8 cellular contexts compared by ENCODE assay signal in the genomic region with DNA sequence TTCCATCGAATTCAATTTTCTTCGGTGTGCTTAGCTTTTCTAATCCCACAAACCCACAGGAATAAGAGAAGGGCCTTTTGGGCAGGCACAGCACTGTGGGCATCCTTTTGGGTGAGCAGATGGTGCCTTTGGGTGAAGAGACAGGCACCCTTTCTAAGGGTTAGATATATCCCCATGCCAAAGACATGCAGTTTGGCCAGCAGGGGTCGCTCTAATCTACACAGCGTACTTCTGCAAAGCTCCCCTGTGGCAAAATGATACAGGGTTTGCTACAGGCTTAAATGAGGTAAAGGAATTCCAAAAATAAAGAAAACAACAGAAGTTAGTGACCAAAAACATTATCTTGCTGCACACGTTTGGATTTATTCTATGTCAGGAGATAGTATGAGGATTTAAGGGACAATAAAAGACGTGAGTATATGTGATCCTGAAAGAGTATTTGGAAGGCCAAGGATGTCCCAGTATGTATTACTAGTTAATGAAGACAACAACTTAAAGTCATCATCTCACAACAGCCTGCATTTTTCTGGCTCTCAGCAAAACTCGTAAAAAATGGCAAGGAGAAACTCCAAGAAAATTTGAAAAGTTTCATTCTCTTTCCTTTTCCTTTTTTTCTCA. TPM values are rescaled to one million over a fixed set of nuclear protein-coding genes. Genes with fewer than 3 reads are reported as not detected.
A peak's percentile ranks its signal among the peaks of the same experiment; 100 is the strongest.
DNase-seq lines count a peak whose midpoint lies in the region; ATAC-seq, FAIRE-seq and TF ChIP-seq lines count a peak whose summit lies in the region.

No MANE protein-coding gene starts in this region.

- H3K4me1 ChIP-seq in right lobe of liver, result no peaks in the 10 kb centered on the region

- H3K27me3 ChIP-seq in bronchial epithelial cell (ENCODE audit: control insufficient read depth, insufficient read depth, low read length), result no peaks in the 10 kb centered on the region
- H3K27me3 ChIP-seq in right lobe of liver, result no peaks in the 10 kb centered on the region

- no peak for TF ChIP-seq POLR2A in right lobe of liver (IDR thresholded peaks at IDR 0.05)

- DNase-seq in AG10803 (ENCODE audit: low read depth) (peak; percentile 61), HUDEP-2 (lab: John Stamatoyannopoulos, UW; ENCODE audit: unreplicated experiment in 76 of 76) (peak in 41 of 76 experiments; percentile 0 to 46 (median 4)), T-helper 9 cell (peak; percentile 44), bronchial epithelial cell (ENCODE audit: low read depth) (peak; percentile 43), right lobe of liver (peak; percentile 51 to 60 (median 59)), DMS79 (lab: John Stamatoyannopoulos, UW) (no peak)
- peak; percentile 66 for DNase-seq in stimulated activated naive CD8-positive, alpha-beta T cell treated with anti-CD3 and anti-CD28 coated beads, Interleukin-15, Interleukin-2, amounts not matched to agents 100 U/mL and 50 U/mL, for 24 hours

- H3K36me3 ChIP-seq in bronchial epithelial cell (ENCODE audit: control insufficient read depth, insufficient read depth, low read length) (no peaks in the 10 kb centered on the region), right lobe of liver (no peaks in the 10 kb centered on the region)

- no peaks in the 10 kb centered on the region for H3K9me3 ChIP-seq in right lobe of liver

- no peak overlapping the region for H3K27ac ChIP-seq in right lobe of liver

- intact Hi-C loops in right lobe of liver (cut with DNase I), result no loop called here

- H3K4me3 ChIP-seq in AG10803 (ENCODE audit: low read length), result no peak overlapping the region
- H3K4me3 ChIP-seq in bronchial epithelial cell (ENCODE audit: low read depth, low read length), result no peak overlapping the region
- H3K4me3 ChIP-seq in right lobe of liver, result no peak overlapping the region

- TF ChIP-seq CTCF in AG10803 (conservative IDR thresholded peaks at IDR 0.05; ENCODE audit: low read length) (peak; percentile 76), bronchial epithelial cell (IDR thresholded peaks at IDR 0.05; ENCODE audit: insufficient read depth, low read length, severe bottlenecking) (peak; percentile 70), right lobe of liver (IDR thresholded peaks at IDR 0.05) (peak; percentile 46 to 64 (median 58))

- FAIRE-seq in bronchial epithelial cell (lab: Jason Lieb, UNC), result no peak

- ATAC-seq in GM18867 (IDR thresholded peaks at IDR 0.05; ENCODE audit: unreplicated experiment) (peak; percentile 98), right lobe of liver (peak; percentile 58 to 75 (median 68))
- ATAC-seq in stimulated activated naive CD8-positive, alpha-beta T cell treated with anti-CD3 and anti-CD28 coated beads, Interleukin-15, Interleukin-2, amounts not matched to agents 100 U/mL and 50 U/mL, for 24 hours, result peak; percentile 59

- WGBS in right lobe of liver (ENCODE audit: insufficient coverage, low coverage, low lambda C conversion rate, missing lambda C conversion rate), result 27% methylated on average over 7 of the region's 7 CpGs

RNA-seq across cellular contexts. Expression of gene PHEX, which starts 49.5 kb away (rescaled TPM):
- total RNA-seq in bronchial epithelial cell (5.3 and 16.6 TPM in 2 replicates), right lobe of liver (under 1 TPM in 1 of 6 experiments, not detected in 5; 0.13 TPM)
